Comparison of ENCODE assay signal across 9 cellular contexts in genomic region chr16:3027983-3028715, GRCh38. TPM values are rescaled to one million over a fixed set of nuclear protein-coding genes. Genes with fewer than 3 reads are reported as not detected.
DNase-seq lines count a peak whose midpoint lies in the region; ATAC-seq and TF ChIP-seq lines count a peak whose summit lies in the region.
"Had no signal": no experiment of that assay in that cellular context is flagged by ENCODE, and none has a peak within 500 bp of the region (broad histone marks: within the 10 kb centered on the region; RNA-seq: fewer than 3 reads in every experiment).

No MANE protein-coding gene starts in this region.

- TF ChIP-seq CTCF in activated CD8-positive, alpha-beta T cell treated with anti-CD3 and anti-CD28 coated beads for 36 hours (IDR thresholded peaks at IDR 0.05) = peak; percentile 91

- DNase-seq in COR-L47 (lab: John Stamatoyannopoulos, UW) (peak; percentile 85), NCI-H69 (lab: John Stamatoyannopoulos, UW) (peak; percentile 96), mesenteric fat pad (ENCODE audit: low spot score) (peak; percentile 94)
- DNase-seq in activated CD8-positive, alpha-beta T cell treated with anti-CD3 and anti-CD28 coated beads for 36 hours = peak; percentile 91
- DNase-seq in effector CD8-positive, alpha-beta T cell (lab: John Stamatoyannopoulos, UW) = peak; percentile 87
- DNase-seq in stimulated activated CD8-positive, alpha-beta memory T cell treated with anti-CD3 and anti-CD28 coated beads, Interleukin-4, amount 100 ng/mL, for 1 hour (ENCODE audit: low read depth in 2 of 2, low spot score in 1 of 2) = peak; percentile 72 to 73

- H3K4me1 Mint-ChIP-seq in activated CD8-positive, alpha-beta T cell treated with anti-CD3 and anti-CD28 coated beads for 36 hours (ENCODE audit: low read depth) = peaks cover 35% of the 10 kb centered on the region

- ATAC-seq in HG03097 (IDR thresholded peaks at IDR 0.05; ENCODE audit: low FRiP score, unreplicated experiment) (peak; percentile 29), GM21619 (IDR thresholded peaks at IDR 0.05; ENCODE audit: unreplicated experiment) (no peak)
- ATAC-seq in activated CD8-positive, alpha-beta T cell treated with anti-CD3 and anti-CD28 coated beads for 36 hours = peak; percentile 44

- H3K27me3 Mint-ChIP-seq in activated CD8-positive, alpha-beta T cell treated with anti-CD3 and anti-CD28 coated beads for 36 hours = peaks cover 33% of the 10 kb centered on the region

- no peaks in the 10 kb centered on the region for H3K9me3 Mint-ChIP-seq in activated CD8-positive, alpha-beta T cell treated with anti-CD3 and anti-CD28 coated beads for 36 hours

- POLR2A ChIA-PET in activated CD8-positive, alpha-beta T cell treated with anti-CD3 and anti-CD28 coated beads for 36 hours (lab: Charles Lee) = interaction anchor here (0.7 to 1.8 kb wide), 8 partner anchors 10 to 101 kb away, joined by 3 to 6 read pairs (median 4); partner anchors contain the start of genes KREMEN2 and PAQR4

- intact Hi-C loops in activated CD8-positive, alpha-beta T cell treated with anti-CD3 and anti-CD28 coated beads for 36 hours (cut with micrococcal nuclease) = no loop called here

- H3K36me3 Mint-ChIP-seq in activated CD8-positive, alpha-beta T cell treated with anti-CD3 and anti-CD28 coated beads for 36 hours (ENCODE audit: low read depth) = peaks cover 14% of the 10 kb centered on the region

- H3K27ac Mint-ChIP-seq in activated CD8-positive, alpha-beta T cell treated with anti-CD3 and anti-CD28 coated beads for 36 hours = no peak overlapping the region

- CTCF ChIA-PET in activated CD8-positive, alpha-beta T cell treated with anti-CD3 and anti-CD28 coated beads for 36 hours (lab: Charles Lee) = interaction anchor here (0.6 to 10.2 kb wide), 43 partner anchors 7 to 794 kb away, joined by 3 to 135 read pairs (median 5); partner anchors contain the start of genes CLDN6, HCFC1R1, PKMYT1 and THOC6

- H3K4me3 Mint-ChIP-seq in activated CD8-positive, alpha-beta T cell treated with anti-CD3 and anti-CD28 coated beads for 36 hours = peak overlapping the region; percentile 32

RNA-seq across cellular contexts. Expression of gene THOC6, which starts 4.3 kb away (rescaled TPM):
- 10 to 100 TPM; 55.4 to 56.6 TPM for total RNA-seq in activated CD8-positive, alpha-beta T cell treated with anti-CD3 and anti-CD28 coated beads for 36 hours
- 20.6 TPM for total RNA-seq in mesenteric fat pad

RNA-seq across cellular contexts. Expression of gene HCFC1R1, which starts 4.4 kb away (rescaled TPM):
- 10 to 100 TPM; 24.2 to 24.8 TPM for total RNA-seq in activated CD8-positive, alpha-beta T cell treated with anti-CD3 and anti-CD28 coated beads for 36 hours
- 26.5 TPM for total RNA-seq in mesenteric fat pad

RNA-seq across cellular contexts. Expression of gene TNFRSF12A, which starts 8.0 kb away (rescaled TPM):
- total RNA-seq in activated CD8-positive, alpha-beta T cell treated with anti-CD3 and anti-CD28 coated beads for 36 hours = 10 to 100 TPM; 11.8 to 13.5 TPM
- total RNA-seq in mesenteric fat pad = 84.8 TPM

RNA-seq across cellular contexts. Expression of gene BICDL2, which starts 8.6 kb away (rescaled TPM):
- total RNA-seq in activated CD8-positive, alpha-beta T cell treated with anti-CD3 and anti-CD28 coated beads for 36 hours = under 1 TPM; 0.77 to 0.92 TPM
- not detected for total RNA-seq in mesenteric fat pad
- total RNA-seq: SJCRH30 had no signal

RNA-seq across cellular contexts. Expression of gene CLDN6, which starts 10.2 kb away (rescaled TPM):
- not detected for total RNA-seq in activated CD8-positive, alpha-beta T cell treated with anti-CD3 and anti-CD28 coated beads for 36 hours
- not detected for total RNA-seq in mesenteric fat pad
- total RNA-seq: SJCRH30 had no signal
